1 cellular context compared by ENCODE assay signal in the genomic region with DNA sequence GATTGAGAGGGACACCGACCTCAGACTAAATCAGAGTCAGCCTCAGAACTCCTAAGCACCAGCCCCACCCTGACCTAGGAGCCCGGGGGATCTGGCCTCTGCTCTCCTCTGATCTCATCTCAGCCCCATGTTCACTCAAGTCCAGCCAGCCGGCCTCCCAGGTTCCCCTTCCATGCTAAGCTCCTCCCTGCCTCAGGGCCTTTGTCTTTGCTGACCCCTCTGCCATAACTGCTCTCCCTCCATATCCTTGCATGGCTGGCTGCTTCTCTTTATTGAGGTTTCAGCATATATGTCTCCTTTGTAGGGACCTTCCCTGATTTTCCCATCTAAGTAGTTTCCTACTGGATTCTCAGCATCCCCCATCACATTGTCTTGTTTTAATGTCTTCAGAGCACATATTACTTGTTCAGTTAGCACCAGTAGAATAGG.
TF ChIP-seq lines count a peak whose summit lies in the region.

No MANE protein-coding gene starts in this region.

TF ChIP-seq in H1, 55 proteins besides CTCF, POLR2A, EP300 and RAD21:
- TF ChIP-seq KDM1A (IDR thresholded peaks at IDR 0.05; ENCODE audit: borderline replicate concordance, low read length) (peak; percentile 99), HDAC2 (IDR thresholded peaks at IDR 0.05; ENCODE audit: borderline replicate concordance in 1 of 2, low read depth in 2 of 2, low read length in 2 of 2) (peak in 1 of 2 experiments; percentile 97; a peak in 2 of 4 replicates), POLR2AphosphoS5 (IDR thresholded peaks at IDR 0.05; ENCODE audit: low read depth, low read length) (no peak), CREB1 (IDR thresholded peaks at IDR 0.05) (no peak), EZH2 (IDR thresholded peaks at IDR 0.05; ENCODE audit: low read depth, low read length, severe bottlenecking) (no peak)
TF ChIP-seq in H1: peak in this region for 2.
